In genomic region chr1:110223581-110223980, GRCh38 we compare ENCODE assay signal across 2 cellular contexts.
TF ChIP-seq lines count a peak whose summit lies in the region.

No MANE protein-coding gene starts in this region.

TF ChIP-seq in IMR-90, 13 proteins besides CTCF, POLR2A, EP300 and RAD21:
- TF ChIP-seq FOS (IDR thresholded peaks at IDR 0.05; ENCODE audit: low read depth, low read length) (no peak), RCOR1 (IDR thresholded peaks at IDR 0.05; ENCODE audit: insufficient replicate concordance, low read length) (no peak), CHD1 (IDR thresholded peaks at IDR 0.05; ENCODE audit: low read depth, low read length) (no peak), RFX5 (IDR thresholded peaks at IDR 0.05; ENCODE audit: low read depth, low read length) (no peak)

TF ChIP-seq in GM12878, 131 proteins besides CTCF, POLR2A, EP300 and RAD21:
- TF ChIP-seq, protein P1, sequence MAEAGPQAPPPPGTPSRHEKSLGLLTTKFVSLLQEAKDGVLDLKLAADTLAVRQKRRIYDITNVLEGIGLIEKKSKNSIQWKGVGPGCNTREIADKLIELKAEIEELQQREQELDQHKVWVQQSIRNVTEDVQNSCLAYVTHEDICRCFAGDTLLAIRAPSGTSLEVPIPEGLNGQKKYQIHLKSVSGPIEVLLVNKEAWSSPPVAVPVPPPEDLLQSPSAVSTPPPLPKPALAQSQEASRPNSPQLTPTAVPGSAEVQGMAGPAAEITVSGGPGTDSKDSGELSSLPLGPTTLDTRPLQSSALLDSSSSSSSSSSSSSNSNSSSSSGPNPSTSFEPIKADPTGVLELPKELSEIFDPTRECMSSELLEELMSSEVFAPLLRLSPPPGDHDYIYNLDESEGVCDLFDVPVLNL (IDR thresholded peaks at IDR 0.05; ENCODE audit: low read depth, low read length), result no peak
- TF ChIP-seq BHLHE40 (IDR thresholded peaks at IDR 0.05; ENCODE audit: borderline replicate concordance in 1 of 2, low read depth in 2 of 2, low read length in 1 of 2), result peak in 1 of 2 experiments; percentile 29; a peak in 1 of 4 replicates
- TF ChIP-seq, protein P2, sequence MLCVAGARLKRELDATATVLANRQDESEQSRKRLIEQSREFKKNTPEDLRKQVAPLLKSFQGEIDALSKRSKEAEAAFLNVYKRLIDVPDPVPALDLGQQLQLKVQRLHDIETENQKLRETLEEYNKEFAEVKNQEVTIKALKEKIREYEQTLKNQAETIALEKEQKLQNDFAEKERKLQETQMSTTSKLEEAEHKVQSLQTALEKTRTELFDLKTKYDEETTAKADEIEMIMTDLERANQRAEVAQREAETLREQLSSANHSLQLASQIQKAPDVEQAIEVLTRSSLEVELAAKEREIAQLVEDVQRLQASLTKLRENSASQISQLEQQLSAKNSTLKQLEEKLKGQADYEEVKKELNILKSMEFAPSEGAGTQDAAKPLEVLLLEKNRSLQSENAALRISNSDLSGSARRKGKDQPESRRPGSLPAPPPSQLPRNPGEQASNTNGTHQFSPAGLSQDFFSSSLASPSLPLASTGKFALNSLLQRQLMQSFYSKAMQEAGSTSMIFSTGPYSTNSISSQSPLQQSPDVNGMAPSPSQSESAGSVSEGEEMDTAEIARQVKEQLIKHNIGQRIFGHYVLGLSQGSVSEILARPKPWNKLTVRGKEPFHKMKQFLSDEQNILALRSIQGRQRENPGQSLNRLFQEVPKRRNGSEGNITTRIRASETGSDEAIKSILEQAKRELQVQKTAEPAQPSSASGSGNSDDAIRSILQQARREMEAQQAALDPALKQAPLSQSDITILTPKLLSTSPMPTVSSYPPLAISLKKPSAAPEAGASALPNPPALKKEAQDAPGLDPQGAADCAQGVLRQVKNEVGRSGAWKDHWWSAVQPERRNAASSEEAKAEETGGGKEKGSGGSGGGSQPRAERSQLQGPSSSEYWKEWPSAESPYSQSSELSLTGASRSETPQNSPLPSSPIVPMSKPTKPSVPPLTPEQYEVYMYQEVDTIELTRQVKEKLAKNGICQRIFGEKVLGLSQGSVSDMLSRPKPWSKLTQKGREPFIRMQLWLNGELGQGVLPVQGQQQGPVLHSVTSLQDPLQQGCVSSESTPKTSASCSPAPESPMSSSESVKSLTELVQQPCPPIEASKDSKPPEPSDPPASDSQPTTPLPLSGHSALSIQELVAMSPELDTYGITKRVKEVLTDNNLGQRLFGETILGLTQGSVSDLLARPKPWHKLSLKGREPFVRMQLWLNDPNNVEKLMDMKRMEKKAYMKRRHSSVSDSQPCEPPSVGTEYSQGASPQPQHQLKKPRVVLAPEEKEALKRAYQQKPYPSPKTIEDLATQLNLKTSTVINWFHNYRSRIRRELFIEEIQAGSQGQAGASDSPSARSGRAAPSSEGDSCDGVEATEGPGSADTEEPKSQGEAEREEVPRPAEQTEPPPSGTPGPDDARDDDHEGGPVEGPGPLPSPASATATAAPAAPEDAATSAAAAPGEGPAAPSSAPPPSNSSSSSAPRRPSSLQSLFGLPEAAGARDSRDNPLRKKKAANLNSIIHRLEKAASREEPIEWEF (IDR thresholded peaks at IDR 0.05; ENCODE audit: insufficient replicate concordance, low read depth, low read length), result no peak
- no peak for TF ChIP-seq SMAD1 (IDR thresholded peaks at IDR 0.05; ENCODE audit: low read depth, partially characterized antibody)
- TF ChIP-seq ZNF217 (IDR thresholded peaks at IDR 0.05), result no peak
- TF ChIP-seq, protein P3, sequence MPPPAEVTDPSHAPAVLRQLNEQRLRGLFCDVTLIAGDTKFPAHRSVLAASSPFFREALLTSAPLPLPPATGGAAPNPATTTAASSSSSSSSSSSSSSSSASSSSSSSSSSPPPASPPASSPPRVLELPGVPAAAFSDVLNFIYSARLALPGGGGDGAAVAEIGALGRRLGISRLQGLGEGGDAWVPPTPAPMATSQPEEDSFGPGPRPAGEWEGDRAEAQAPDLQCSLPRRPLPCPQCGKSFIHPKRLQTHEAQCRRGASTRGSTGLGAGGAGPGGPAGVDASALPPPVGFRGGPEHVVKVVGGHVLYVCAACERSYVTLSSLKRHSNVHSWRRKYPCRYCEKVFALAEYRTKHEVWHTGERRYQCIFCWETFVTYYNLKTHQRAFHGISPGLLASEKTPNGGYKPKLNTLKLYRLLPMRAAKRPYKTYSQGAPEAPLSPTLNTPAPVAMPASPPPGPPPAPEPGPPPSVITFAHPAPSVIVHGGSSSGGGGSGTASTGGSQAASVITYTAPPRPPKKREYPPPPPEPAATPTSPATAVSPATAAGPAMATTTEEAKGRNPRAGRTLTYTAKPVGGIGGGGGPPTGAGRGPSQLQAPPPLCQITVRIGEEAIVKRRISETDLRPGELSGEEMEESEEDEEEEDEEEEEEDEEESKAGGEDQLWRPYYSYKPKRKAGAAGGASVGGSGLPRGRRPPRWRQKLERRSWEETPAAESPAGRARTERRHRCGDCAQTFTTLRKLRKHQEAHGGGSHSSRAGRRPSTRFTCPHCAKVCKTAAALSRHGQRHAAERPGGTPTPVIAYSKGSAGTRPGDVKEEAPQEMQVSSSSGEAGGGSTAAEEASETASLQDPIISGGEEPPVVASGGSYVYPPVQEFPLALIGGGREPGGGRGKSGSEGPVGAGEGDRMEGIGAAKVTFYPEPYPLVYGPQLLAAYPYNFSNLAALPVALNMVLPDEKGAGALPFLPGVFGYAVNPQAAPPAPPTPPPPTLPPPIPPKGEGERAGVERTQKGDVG (CRISPR knock-in tag; IDR thresholded peaks at IDR 0.05), result no peak
- no peak for TF ChIP-seq NBN (IDR thresholded peaks at IDR 0.05)
- TF ChIP-seq SIN3A (IDR thresholded peaks at IDR 0.05; ENCODE audit: low read depth, low read length), result no peak
- TF ChIP-seq LARP7 (IDR thresholded peaks at IDR 0.05), result no peak
- TF ChIP-seq IKZF1 (conservative IDR thresholded peaks at IDR 0.05), result 0 out of 2 replicates have a peak, but pooled peaks have one; percentile 35
- TF ChIP-seq, protein P4, sequence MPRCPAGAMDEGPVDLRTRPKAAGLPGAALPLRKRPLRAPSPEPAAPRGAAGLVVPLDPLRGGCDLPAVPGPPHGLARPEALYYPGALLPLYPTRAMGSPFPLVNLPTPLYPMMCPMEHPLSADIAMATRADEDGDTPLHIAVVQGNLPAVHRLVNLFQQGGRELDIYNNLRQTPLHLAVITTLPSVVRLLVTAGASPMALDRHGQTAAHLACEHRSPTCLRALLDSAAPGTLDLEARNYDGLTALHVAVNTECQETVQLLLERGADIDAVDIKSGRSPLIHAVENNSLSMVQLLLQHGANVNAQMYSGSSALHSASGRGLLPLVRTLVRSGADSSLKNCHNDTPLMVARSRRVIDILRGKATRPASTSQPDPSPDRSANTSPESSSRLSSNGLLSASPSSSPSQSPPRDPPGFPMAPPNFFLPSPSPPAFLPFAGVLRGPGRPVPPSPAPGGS (IDR thresholded peaks at IDR 0.05; ENCODE audit: borderline replicate concordance, insufficient read depth, low read depth, low read length, poor library complexity, severe bottlenecking), result no peak
- TF ChIP-seq, protein P5, sequence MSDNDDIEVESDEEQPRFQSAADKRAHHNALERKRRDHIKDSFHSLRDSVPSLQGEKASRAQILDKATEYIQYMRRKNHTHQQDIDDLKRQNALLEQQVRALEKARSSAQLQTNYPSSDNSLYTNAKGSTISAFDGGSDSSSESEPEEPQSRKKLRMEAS (IDR thresholded peaks at IDR 0.05; ENCODE audit: low read depth, low read length), result no peak
- no peak for TF ChIP-seq NFYA (IDR thresholded peaks at IDR 0.05; ENCODE audit: borderline replicate concordance, low read depth, low read length)
- no peak for TF ChIP-seq MYB (IDR thresholded peaks at IDR 0.05; ENCODE audit: borderline replicate concordance, low read depth, low read length)
- TF ChIP-seq RELA (IDR thresholded peaks at IDR 0.05; ENCODE audit: borderline replicate concordance, partially characterized antibody), result no peak
- TF ChIP-seq BRCA1 (IDR thresholded peaks at IDR 0.05; ENCODE audit: low read depth, low read length), result no peak
- TF ChIP-seq ZNF207 (IDR thresholded peaks at IDR 0.05; ENCODE audit: borderline replicate concordance), result no peak
- no peak for TF ChIP-seq NFXL1 (IDR thresholded peaks at IDR 0.05; ENCODE audit: borderline replicate concordance)
